ENCODE assay signal across 1 cellular context in genomic region chr17:37642706-37643105, GRCh38.
TF ChIP-seq lines count a peak whose summit lies in the region.

No MANE protein-coding gene starts in this region.

TF ChIP-seq in IMR-90, 13 proteins besides CTCF, POLR2A, EP300 and RAD21 (continued from another document):
- TF ChIP-seq ELK1 (IDR thresholded peaks at IDR 0.05; ENCODE audit: borderline replicate concordance, low read depth, low read length) (no peak), MXI1 (IDR thresholded peaks at IDR 0.05; ENCODE audit: borderline replicate concordance, low read depth, low read length) (no peak), USF2 (IDR thresholded peaks at IDR 0.05; ENCODE audit: low read depth, low read length) (no peak), RCOR1 (IDR thresholded peaks at IDR 0.05; ENCODE audit: insufficient replicate concordance, low read length) (no peak), MAFK (IDR thresholded peaks at IDR 0.05; ENCODE audit: low read depth, low read length) (no peak), BHLHE40 (IDR thresholded peaks at IDR 0.05; ENCODE audit: low read depth, low read length) (no peak), MAZ (IDR thresholded peaks at IDR 0.05; ENCODE audit: borderline replicate concordance, low read depth, low read length) (no peak)
